2 cellular contexts compared by ENCODE assay signal in the genomic region with DNA sequence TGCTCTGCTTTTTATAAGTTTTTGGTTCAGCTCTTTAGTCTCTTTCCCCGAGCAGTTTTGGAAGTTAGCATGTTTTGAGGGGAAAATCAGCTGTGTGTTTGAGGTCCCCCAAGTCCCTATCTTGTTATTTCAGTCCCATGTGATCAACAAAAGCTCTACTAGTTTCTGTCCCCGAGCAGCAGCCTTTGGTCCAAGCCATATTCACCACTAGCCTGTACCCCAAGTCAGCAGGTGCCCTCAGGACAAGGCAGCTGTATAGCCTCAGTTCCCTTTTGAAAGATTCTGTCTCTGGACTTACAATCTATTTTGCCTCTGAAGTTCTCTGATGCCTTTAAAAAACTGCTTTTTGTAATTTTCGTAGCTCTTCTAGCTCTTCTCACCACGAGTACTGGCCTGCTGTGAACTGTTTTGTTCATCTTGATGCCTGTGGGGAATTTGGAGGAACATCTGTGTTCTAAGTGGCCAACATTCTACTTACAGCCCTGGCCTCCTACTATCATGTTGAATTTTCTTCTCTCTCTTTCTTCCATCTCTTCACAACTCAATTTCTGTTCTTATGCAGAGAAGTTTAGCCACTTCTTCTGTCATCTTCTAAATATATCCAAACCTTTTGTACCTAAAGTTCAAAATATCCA.
TF ChIP-seq lines count a peak whose summit lies in the region.

No MANE protein-coding gene starts in this region.

TF ChIP-seq in SK-N-SH, 30 proteins besides CTCF, POLR2A, EP300 and RAD21 (continued from another document):
- TF ChIP-seq, protein P1, sequence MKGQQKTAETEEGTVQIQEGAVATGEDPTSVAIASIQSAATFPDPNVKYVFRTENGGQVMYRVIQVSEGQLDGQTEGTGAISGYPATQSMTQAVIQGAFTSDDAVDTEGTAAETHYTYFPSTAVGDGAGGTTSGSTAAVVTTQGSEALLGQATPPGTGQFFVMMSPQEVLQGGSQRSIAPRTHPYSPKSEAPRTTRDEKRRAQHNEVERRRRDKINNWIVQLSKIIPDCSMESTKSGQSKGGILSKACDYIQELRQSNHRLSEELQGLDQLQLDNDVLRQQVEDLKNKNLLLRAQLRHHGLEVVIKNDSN (IDR thresholded peaks at IDR 0.05; ENCODE audit: borderline replicate concordance, low read depth): no peak
- TF ChIP-seq MEF2A (IDR thresholded peaks at IDR 0.05; ENCODE audit: borderline replicate concordance, low read depth): no peak
- TF ChIP-seq IRF3 (IDR thresholded peaks at IDR 0.05; ENCODE audit: low read depth, low read length): no peak
- no peak for TF ChIP-seq NFIC (IDR thresholded peaks at IDR 0.05; ENCODE audit: borderline replicate concordance)
- no peak for TF ChIP-seq GABPA (IDR thresholded peaks at IDR 0.05; ENCODE audit: low read depth)
- no peak for TF ChIP-seq ELF1 (IDR thresholded peaks at IDR 0.05)
- TF ChIP-seq, protein P2, sequence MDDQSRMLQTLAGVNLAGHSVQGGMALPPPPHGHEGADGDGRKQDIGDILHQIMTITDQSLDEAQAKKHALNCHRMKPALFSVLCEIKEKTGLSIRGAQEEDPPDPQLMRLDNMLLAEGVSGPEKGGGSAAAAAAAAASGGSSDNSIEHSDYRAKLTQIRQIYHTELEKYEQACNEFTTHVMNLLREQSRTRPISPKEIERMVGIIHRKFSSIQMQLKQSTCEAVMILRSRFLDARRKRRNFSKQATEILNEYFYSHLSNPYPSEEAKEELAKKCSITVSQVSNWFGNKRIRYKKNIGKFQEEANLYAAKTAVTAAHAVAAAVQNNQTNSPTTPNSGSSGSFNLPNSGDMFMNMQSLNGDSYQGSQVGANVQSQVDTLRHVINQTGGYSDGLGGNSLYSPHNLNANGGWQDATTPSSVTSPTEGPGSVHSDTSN (IDR thresholded peaks at IDR 0.05): no peak
- TF ChIP-seq TAF1 (IDR thresholded peaks at IDR 0.05; ENCODE audit: borderline replicate concordance, low read depth, low read length): no peak
- no peak for TF ChIP-seq SIN3A (IDR thresholded peaks at IDR 0.05; ENCODE audit: borderline replicate concordance, low read depth, low read length)
- no peak for TF ChIP-seq MXI1 (IDR thresholded peaks at IDR 0.05; ENCODE audit: low read depth, low read length)
- no peak for TF ChIP-seq FOXM1 (IDR thresholded peaks at IDR 0.05; ENCODE audit: low read depth)
- no peak for TF ChIP-seq JUND (IDR thresholded peaks at IDR 0.05)
- no peak for TF ChIP-seq RXRA (IDR thresholded peaks at IDR 0.05; ENCODE audit: borderline replicate concordance, low read depth)
- TF ChIP-seq FOXJ3 (CRISPR knock-in tag; IDR thresholded peaks at IDR 0.05): no peak
- TF ChIP-seq GATA2 (CRISPR knock-in tag; IDR thresholded peaks at IDR 0.05): no peak
- TF ChIP-seq NRF1 (IDR thresholded peaks at IDR 0.05; ENCODE audit: low read depth, low read length): no peak

TF ChIP-seq in SK-N-SH treated with all-trans-retinoic acid at 6 μM for 48 hours, 23 proteins besides CTCF, POLR2A, EP300 and RAD21 (continued from another document):
- TF ChIP-seq, protein P3, sequence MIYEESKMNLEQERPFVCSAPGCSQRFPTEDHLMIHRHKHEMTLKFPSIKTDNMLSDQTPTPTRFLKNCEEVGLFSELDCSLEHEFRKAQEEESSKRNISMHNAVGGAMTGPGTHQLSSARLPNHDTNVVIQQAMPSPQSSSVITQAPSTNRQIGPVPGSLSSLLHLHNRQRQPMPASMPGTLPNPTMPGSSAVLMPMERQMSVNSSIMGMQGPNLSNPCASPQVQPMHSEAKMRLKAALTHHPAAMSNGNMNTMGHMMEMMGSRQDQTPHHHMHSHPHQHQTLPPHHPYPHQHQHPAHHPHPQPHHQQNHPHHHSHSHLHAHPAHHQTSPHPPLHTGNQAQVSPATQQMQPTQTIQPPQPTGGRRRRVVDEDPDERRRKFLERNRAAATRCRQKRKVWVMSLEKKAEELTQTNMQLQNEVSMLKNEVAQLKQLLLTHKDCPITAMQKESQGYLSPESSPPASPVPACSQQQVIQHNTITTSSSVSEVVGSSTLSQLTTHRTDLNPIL (CRISPR knock-in tag; IDR thresholded peaks at IDR 0.05; ENCODE audit: low read depth): no peak
- TF ChIP-seq CSRNP3 (CRISPR knock-in tag; IDR thresholded peaks at IDR 0.05) (no peak), ZNF8 (CRISPR knock-in tag; IDR thresholded peaks at IDR 0.05) (no peak), ZNF565 (CRISPR knock-in tag; conservative IDR thresholded peaks at IDR 0.05; ENCODE audit: low read depth) (no peak)
